In genomic region chr4:10607206-10607605, GRCh38 we compare ENCODE assay signal across 17 cellular contexts.
DNase-seq lines count a peak whose midpoint lies in the region; ATAC-seq and TF ChIP-seq lines count a peak whose summit lies in the region.
"Had no signal": no experiment of that assay in that cellular context is flagged by ENCODE, and none has a peak within 500 bp of the region (broad histone marks: within the 10 kb centered on the region; RNA-seq: fewer than 3 reads in every experiment).

No MANE protein-coding gene starts in this region.

- H2BK120ac ChIP-seq in IMR-90 (ENCODE audit: low read depth, low read length), result peak overlapping the region; percentile 82
- H2BK120ac ChIP-seq in mesenchymal stem cell (ENCODE audit: low read depth, low read length), result no peak overlapping the region

- H4K20me1 ChIP-seq in IMR-90 (ENCODE audit: insufficient read depth, low read length) (no peaks in the 10 kb centered on the region), smooth muscle cell (ENCODE audit: low read depth) (no peaks in the 10 kb centered on the region)
- H4K20me1 ChIP-seq: BLaER1 treated with 17β-estradiol and CSF1 and Interleukin-3, amounts not matched to agents 10 nM and 100 nM had no signal

- no peak overlapping the region for H2BK12ac ChIP-seq in mesenchymal stem cell (ENCODE audit: low read length in 2 of 2)

- no peak for TF ChIP-seq POLR2A in IMR-90 (IDR thresholded peaks at IDR 0.05; ENCODE audit: low read depth, low read length)

- H3K9me1 ChIP-seq in IMR-90 (ENCODE audit: insufficient read depth, low read length), result peaks cover 18% of the 10 kb centered on the region

- H4K5ac ChIP-seq in IMR-90 (ENCODE audit: low read depth, low read length), result no peak overlapping the region

- 80% methylated on average over 1 of the region's 3 CpGs; no CpG with 5 or more reads in 1 of the 2 experiments for WGBS in IMR-90 (ENCODE audit: extremely low coverage in 2 of 2, insufficient read length in 1 of 2), 2 experiments
- WGBS in mesenchymal stem cell, result 80% methylated on average over 3 of the region's 3 CpGs
- 68% methylated on average over 3 of the region's 3 CpGs for WGBS in smooth muscle cell (ENCODE audit: low lambda C conversion rate)

- H3K18ac ChIP-seq in IMR-90 (ENCODE audit: low read depth, low read length) (peak overlapping the region; percentile 67; the same call in 1 of the 2 replicates), mesenchymal stem cell (ENCODE audit: low read depth in 1 of 2, low read length in 2 of 2) (peak overlapping the region in 1 of 2 experiments; percentile 26)

- H3K9ac ChIP-seq in IMR-90 (ENCODE audit: low read depth, low read length), result no peak overlapping the region
- no peak overlapping the region for H3K9ac ChIP-seq in mesenchymal stem cell (ENCODE audit: low read length)
- no peak overlapping the region for H3K9ac ChIP-seq in smooth muscle cell (ENCODE audit: low read depth)
- H3K9ac ChIP-seq: BLaER1 treated with 17β-estradiol and CSF1 and Interleukin-3, amounts not matched to agents 10 nM and 100 nM had no signal

- ATAC-seq in IMR-90 (ENCODE audit: low read depth), result no peak
- ATAC-seq in HG02678 (IDR thresholded peaks at IDR 0.05; ENCODE audit: unreplicated experiment), result no peak
- ATAC-seq: CD8-positive, alpha-beta T cell; HCT116 had no signal

- dilution Hi-C loops in IMR-90 (cut with HindIII; ENCODE audit: low sequenced_read_pairs, unreplicated experiment), result no loop called here

- no peak overlapping the region for H3K27ac ChIP-seq in IMR-90 (ENCODE audit: insufficient read depth, low read length)
- no peak overlapping the region for H3K27ac ChIP-seq in mesenchymal stem cell (ENCODE audit: low read length, poor library complexity, severe bottlenecking)
- peak overlapping the region; percentile 98 for H3K27ac ChIP-seq in smooth muscle cell (ENCODE audit: low read depth)
- no peak overlapping the region for H3K27ac ChIP-seq in ascending aorta
- H3K27ac ChIP-seq: BLaER1 treated with 17β-estradiol and CSF1 and Interleukin-3, amounts not matched to agents 10 nM and 100 nM had no signal

- H3K4me1 ChIP-seq in IMR-90 (ENCODE audit: control insufficient read depth, insufficient read depth, low read length) (peaks cover 17% of the 10 kb centered on the region), mesenchymal stem cell (ENCODE audit: control insufficient read depth, insufficient read depth, low read depth, low read length) (peaks cover 8% of the 10 kb centered on the region), smooth muscle cell (ENCODE audit: low read depth) (peaks cover 8% of the 10 kb centered on the region), ascending aorta (no peaks in the 10 kb centered on the region)

- peak overlapping the region; percentile 38; the same call in 1 of the 2 replicates for H3K14ac ChIP-seq in IMR-90 (replicated peaks; ENCODE audit: low read depth, low read length)
- no peak overlapping the region for H3K14ac ChIP-seq in mesenchymal stem cell (ENCODE audit: low read length in 2 of 2)

- H2BK5ac ChIP-seq in IMR-90 (ENCODE audit: low read depth, low read length, poor library complexity, severe bottlenecking) (peak overlapping the region; percentile 4), mesenchymal stem cell (ENCODE audit: low read depth, low read length, poor library complexity, severe bottlenecking) (no peak overlapping the region)

- H3K4me2 ChIP-seq in IMR-90 (ENCODE audit: low read depth, low read length) (no peak overlapping the region), mesenchymal stem cell (ENCODE audit: low read length, poor library complexity, severe bottlenecking) (no peak overlapping the region), smooth muscle cell (no peak overlapping the region)
- H3K4me2 ChIP-seq: BLaER1 treated with 17β-estradiol and CSF1 and Interleukin-3, amounts not matched to agents 10 nM and 100 nM had no signal

- peak overlapping the region; percentile 2 to 41; a peak in 2 of 4 replicates for H4K8ac ChIP-seq in IMR-90 (ENCODE audit: low read depth in 2 of 2, low read length in 2 of 2)
- H4K8ac ChIP-seq in mesenchymal stem cell (ENCODE audit: low read length), result no peak overlapping the region

- peak overlapping the region; percentile 71 for H3K4ac ChIP-seq in IMR-90 (ENCODE audit: low read depth, low read length)
- no peak overlapping the region for H3K4ac ChIP-seq in mesenchymal stem cell (ENCODE audit: low read depth in 1 of 2, low read length in 2 of 2)

- POLR2A ChIA-PET in IMR-90 (lab: Charles Lee; ENCODE audit: unreplicated experiment), result no interaction called here

- no peak overlapping the region for H3K56ac ChIP-seq in IMR-90 (ENCODE audit: extremely low read depth, insufficient read depth, low read length)

- no peaks in the 10 kb centered on the region for H3K9me3 ChIP-seq in IMR-90 (ENCODE audit: control insufficient read depth, insufficient read depth, low read length)
- H3K9me3 ChIP-seq in mesenchymal stem cell (ENCODE audit: control insufficient read depth, low read length), result no peaks in the 10 kb centered on the region
- no peaks in the 10 kb centered on the region for H3K9me3 ChIP-seq in smooth muscle cell (replicated peaks; ENCODE audit: low read depth)
- H3K9me3 ChIP-seq in ascending aorta, result no peaks in the 10 kb centered on the region
- H3K9me3 ChIP-seq: BLaER1 treated with 17β-estradiol and CSF1 and Interleukin-3, amounts not matched to agents 10 nM and 100 nM had no signal

- peak overlapping the region; percentile 28 for H2AFZ ChIP-seq in IMR-90 (replicated peaks; ENCODE audit: low read length, poor library complexity)
- H2AFZ ChIP-seq in mesenchymal stem cell (ENCODE audit: low read depth, low read length), result peak overlapping the region; percentile 62
- peak overlapping the region; percentile 76 for H2AFZ ChIP-seq in smooth muscle cell (ENCODE audit: low read depth)

- H3K4me3 ChIP-seq in IMR-90 (ENCODE audit: insufficient read depth, low read depth, low read length) (no peak overlapping the region), mesenchymal stem cell (ENCODE audit: insufficient read depth in 1 of 2, low read depth in 1 of 2, low read length in 2 of 2) (no peak overlapping the region), smooth muscle cell (no peak overlapping the region), ascending aorta (no peak overlapping the region)
- H3K4me3 ChIP-seq: BLaER1 treated with 17β-estradiol and CSF1 and Interleukin-3, amounts not matched to agents 10 nM and 100 nM had no signal

- BruUV-seq in IMR-90 (replicated peaks; lab: Mats Ljungman, UMichigan), result no TSS peak

- H3K79me2 ChIP-seq in smooth muscle cell (ENCODE audit: low read depth), result no peaks in the 10 kb centered on the region

- TF ChIP-seq CTCF in IMR-90 (conservative IDR thresholded peaks at IDR 0.05; ENCODE audit: low read depth, low read length) (no peak), smooth muscle cell (IDR thresholded peaks at IDR 0.05; ENCODE audit: borderline replicate concordance, insufficient read depth, poor library complexity, severe bottlenecking) (no peak), ascending aorta (IDR thresholded peaks at IDR 0.05) (no peak)

- H3F3A ChIP-seq in smooth muscle cell (ENCODE audit: low read depth), result peaks cover 9% of the 10 kb centered on the region

- no peaks in the 10 kb centered on the region for H3K36me3 ChIP-seq in IMR-90 (ENCODE audit: control insufficient read depth, insufficient read depth, low read length)
- no peaks in the 10 kb centered on the region for H3K36me3 ChIP-seq in mesenchymal stem cell (ENCODE audit: control insufficient read depth in 1 of 2, insufficient read depth in 2 of 2, low read depth in 1 of 2, low read length in 2 of 2)
- no peaks in the 10 kb centered on the region for H3K36me3 ChIP-seq in smooth muscle cell (ENCODE audit: low read depth)
- no peaks in the 10 kb centered on the region for H3K36me3 ChIP-seq in ascending aorta
- H3K36me3 ChIP-seq: BLaER1 treated with 17β-estradiol and CSF1 and Interleukin-3, amounts not matched to agents 10 nM and 100 nM had no signal

- CTCF ChIA-PET in IMR-90 (lab: Yijun Ruan, JAX), result interaction anchor here (1.8 kb wide), 1 partner anchor 9 kb away, joined by 8 read pairs; no protein-coding TSS in a partner anchor

- H3K79me1 ChIP-seq in IMR-90 (ENCODE audit: low read depth in 1 of 2, low read length in 2 of 2), result no peaks in the 10 kb centered on the region
- H3K79me1 ChIP-seq in mesenchymal stem cell (replicated peaks; ENCODE audit: low read length, poor library complexity, severe bottlenecking), result no peaks in the 10 kb centered on the region

- H3K23ac ChIP-seq in IMR-90 (ENCODE audit: low read depth, low read length) (peak overlapping the region; percentile 45; the same call in 1 of the 2 replicates), mesenchymal stem cell (ENCODE audit: low read length in 2 of 2) (no peak overlapping the region)

- no peaks in the 10 kb centered on the region for H3K27me3 ChIP-seq in IMR-90 (ENCODE audit: control insufficient read depth, insufficient read depth, low read length)
- no peaks in the 10 kb centered on the region for H3K27me3 ChIP-seq in mesenchymal stem cell (ENCODE audit: control insufficient read depth in 1 of 2, insufficient read depth in 1 of 2, low read length in 2 of 2)
- H3K27me3 ChIP-seq in smooth muscle cell (ENCODE audit: low read depth), result no peaks in the 10 kb centered on the region
- H3K27me3 ChIP-seq in ascending aorta, result no peaks in the 10 kb centered on the region
- H3K27me3 ChIP-seq: BLaER1 treated with 17β-estradiol and CSF1 and Interleukin-3, amounts not matched to agents 10 nM and 100 nM had no signal

- in situ Hi-C loops in IMR-90 (cut with MboI; ENCODE audit: low sequenced_read_pairs), result no loop called here

- H2AK5ac ChIP-seq in IMR-90 (ENCODE audit: low read depth, low read length) (peak overlapping the region; percentile 84), mesenchymal stem cell (ENCODE audit: low read length, severe bottlenecking) (no peak overlapping the region)

- H4K91ac ChIP-seq in IMR-90 (ENCODE audit: insufficient read depth, low read depth, low read length) (peak overlapping the region; percentile 76), mesenchymal stem cell (ENCODE audit: low read length) (no peak overlapping the region)

- intact Hi-C loops in IMR-90 (cut with micrococcal nuclease), result no loop called here
- intact Hi-C loops in ascending aorta (cut with DNase I), result no loop called here

- TF ChIP-seq RAD21 in IMR-90 (IDR thresholded peaks at IDR 0.05; ENCODE audit: low read length), result no peak

- H2BK15ac ChIP-seq in IMR-90 (ENCODE audit: low read depth, low read length) (peak overlapping the region; percentile 96; the same call in 2 of the 3 replicates), mesenchymal stem cell (ENCODE audit: low read depth, poor library complexity, severe bottlenecking) (no peak overlapping the region)

- DNase-seq in IMR-90 (no peak), amniotic epithelial cell (ENCODE audit: low read depth) (peak; percentile 78), mesenchymal stem cell (no peak), smooth muscle cell (lab: John Stamatoyannopoulos, UW; ENCODE audit: unreplicated experiment) (no peak), ascending aorta (ENCODE audit: low spot score in 2 of 2) (no peak), mucosa of gallbladder (ENCODE audit: low spot score) (no peak)
- DNase-seq: 8988T; Calu3; CD8-positive, alpha-beta T cell; DMS79 treated with DMSO at 0.1 percent for 48 hours; GF-D8; GOT3; H7; HFFc6 had no signal

- peak overlapping the region; percentile 12 for H2AK9ac ChIP-seq in IMR-90 (replicated peaks; ENCODE audit: low read depth, low read length, poor library complexity)

- peak overlapping the region; percentile 85 for H2BK20ac ChIP-seq in IMR-90 (ENCODE audit: low read depth, low read length)

TF ChIP-seq in IMR-90, 13 proteins besides CTCF, POLR2A, EP300 and RAD21 (continues in another document):
- TF ChIP-seq NFE2L2 (IDR thresholded peaks at IDR 0.05; ENCODE audit: low read depth, low read length), result no peak
